Comparison of ENCODE assay signal across 11 cellular contexts in genomic region chr1:242523282-242523967, GRCh38. TPM values are rescaled to one million over a fixed set of nuclear protein-coding genes. Genes with fewer than 3 reads are reported as not detected.
A peak's percentile ranks its signal among the peaks of the same experiment; 100 is the strongest.
DNase-seq lines count a peak whose midpoint lies in the region; ATAC-seq, FAIRE-seq and TF ChIP-seq lines count a peak whose summit lies in the region.
"Had no signal": no experiment of that assay in that cellular context is flagged by ENCODE, and none has a peak within 500 bp of the region (broad histone marks: within the 10 kb centered on the region; RNA-seq: fewer than 3 reads in every experiment).

No MANE protein-coding gene starts in this region.

- FAIRE-seq in GM12892 (lab: Jason Lieb, UNC) = no peak

- H3K27me3 Mint-ChIP-seq in CD4-positive, alpha-beta memory T cell = peaks cover 27 to 31% of the 10 kb centered on the region in 2 donors

- CTCF ChIA-PET in CD4-positive, alpha-beta memory T cell (lab: Charles Lee; ENCODE audit: partially characterized antibody) = no interaction called here

- H3K9me3 Mint-ChIP-seq in CD4-positive, alpha-beta memory T cell = peaks cover 0 to 2% (median 0%) of the 10 kb centered on the region in 8 donors

- TF ChIP-seq EP300 in ovary (IDR thresholded peaks at IDR 0.05) = no peak

- no peak overlapping the region for H3K27ac ChIP-seq in CD4-positive, alpha-beta memory T cell (ENCODE audit: low read depth, low read length)
- H3K27ac ChIP-seq in ovary = no peak overlapping the region

- peaks cover 5% of the 10 kb centered on the region for H3K4me1 ChIP-seq in CD4-positive, alpha-beta memory T cell (ENCODE audit: insufficient read depth, low read length)
- peaks cover 4% of the 10 kb centered on the region for H3K4me1 ChIP-seq in ovary (ENCODE audit: insufficient read depth)

- TF ChIP-seq CTCF in epithelial cell of proximal tubule (conservative IDR thresholded peaks at IDR 0.05; ENCODE audit: low read depth, low read length) (no peak), ovary (IDR thresholded peaks at IDR 0.05) (no peak)

- no peaks in the 10 kb centered on the region for H3K36me3 ChIP-seq in CD4-positive, alpha-beta memory T cell (ENCODE audit: insufficient read depth, low read length)
- no peaks in the 10 kb centered on the region for H3K36me3 ChIP-seq in ovary

- H3K27me3 ChIP-seq in CD4-positive, alpha-beta memory T cell (ENCODE audit: insufficient read depth, low read length) = peaks cover 11% of the 10 kb centered on the region
- no peaks in the 10 kb centered on the region for H3K27me3 ChIP-seq in ovary

- 2 to 4% (median 2%) methylated on average over 37 of the region's 37 CpGs for WGBS in ovary, 3 donors

- H3K27ac Mint-ChIP-seq in CD4-positive, alpha-beta memory T cell = no peak overlapping the region

- POLR2A ChIA-PET in CD4-positive, alpha-beta memory T cell (lab: Charles Lee; ENCODE audit: partially characterized antibody) = no interaction called here

- peaks cover 3 to 20% (median 11%) of the 10 kb centered on the region in 4 donors for H3K4me1 Mint-ChIP-seq in CD4-positive, alpha-beta memory T cell

- H3K4me3 Mint-ChIP-seq in CD4-positive, alpha-beta memory T cell = peak overlapping the region in 6 of 8 donors; percentile 4 to 57 (median 45)

- TF ChIP-seq POLR2A in ovary (IDR thresholded peaks at IDR 0.05) (no peak), GM12892 (IDR thresholded peaks at IDR 0.05; ENCODE audit: low read depth, low read length) (no peak)

- no peak for DNase-seq in CD4-positive, alpha-beta memory T cell
- DNase-seq in NCI-H146 treated with DMSO at 0.1 percent for 48 hours (lab: John Stamatoyannopoulos, UW; ENCODE audit: unreplicated experiment) (peak; percentile 21), epithelial cell of proximal tubule (ENCODE audit: low read depth) (no peak), ovary (peak in 1 of 5 donors; percentile 18), germinal center (ENCODE audit: low spot score) (no peak), GM12892 (ENCODE audit: insufficient read length) (no peak), hepatic stellate cell (ENCODE audit: low spot score) (no peak)
- DNase-seq: HCEC 1CT had no signal

- intact Hi-C loops in CD4-positive, alpha-beta memory T cell (cut with micrococcal nuclease) = no loop called here
- intact Hi-C loops in ovary (cut with DNase I) = no loop called here

- H3K36me3 Mint-ChIP-seq in CD4-positive, alpha-beta memory T cell = peaks cover 0 to 4% of the 10 kb centered on the region in 2 donors

- H3K9me3 ChIP-seq in CD4-positive, alpha-beta memory T cell (ENCODE audit: control insufficient read depth in 1 of 2, low read length in 2 of 2) = no peaks in the 10 kb centered on the region
- no peaks in the 10 kb centered on the region for H3K9me3 ChIP-seq in ovary

- ATAC-seq in HG02870 (IDR thresholded peaks at IDR 0.05; ENCODE audit: unreplicated experiment) = no peak

- no peak overlapping the region for H3K4me3 ChIP-seq in CD4-positive, alpha-beta memory T cell (ENCODE audit: low read length in 2 of 2)
- H3K4me3 ChIP-seq in epithelial cell of proximal tubule (ENCODE audit: low read depth, low read length) (peak overlapping the region; percentile 51), ovary (peak overlapping the region; percentile 40)
- H3K4me3 ChIP-seq: lung had no signal

RNA-seq across cellular contexts. Expression of gene PLD5, which starts 1.1 kb away (rescaled TPM):
- not detected for total RNA-seq in CD4-positive, alpha-beta memory T cell
- polyA plus RNA-seq in CD4-positive, alpha-beta memory T cell = not detected
- total RNA-seq in epithelial cell of proximal tubule (0.72 and 3.7 TPM in 2 replicates), ovary (1 to 10 TPM in 5 of 7 donors, under 1 TPM in 2; 0.35 to 3.6 (median 1.1) TPM)
- 1 to 10 TPM in 1 of 2 donors, under 1 TPM in 1; 0.44 to 6.2 TPM for polyA plus RNA-seq in ovary
- polyA plus RNA-seq in GM12892 (2012; ENCODE audit: missing spikeins) = not detected
- total RNA-seq: SK-MEL-5 had no signal

Comparison
In these comparisons a context has a peak if more than half of its experiments do, and no peak if none do; other contexts are left out.
1. H3K4me3 ChIP-seq: peak in epithelial cell of proximal tubule (single experiment) and ovary (single experiment); none in CD4-positive, alpha-beta memory T cell (0 of 2).